In genomic region chr3:197959500-197959890, GRCh38 we compare ENCODE assay signal across 8 cellular contexts. TPM values are rescaled to one million over a fixed set of nuclear protein-coding genes. Genes with fewer than 3 reads are reported as not detected.
DNase-seq lines count a peak whose midpoint lies in the region; ATAC-seq and TF ChIP-seq lines count a peak whose summit lies in the region.

No MANE protein-coding gene starts in this region.

- H3K36me3 Mint-ChIP-seq in nephron (ENCODE audit: low read depth), result peaks cover 31% of the 10 kb centered on the region

- peaks cover 7% of the 10 kb centered on the region for H3K36me3 ChIP-seq in BJ (ENCODE audit: control insufficient read depth, insufficient read depth, low read length)
- H3K36me3 ChIP-seq in MG63, result peaks cover 25% of the 10 kb centered on the region

- CTCF ChIA-PET in BJ (lab: Yijun Ruan, JAX), result no interaction called here

- peak overlapping the region; percentile 91 to 93 (median 92) for H3K4me3 Mint-ChIP-seq in nephron

- no peaks in the 10 kb centered on the region for H3K9me3 Mint-ChIP-seq in nephron

- H3K27me3 ChIP-seq in BJ (ENCODE audit: control insufficient read depth, insufficient read depth, low read length), result no peaks in the 10 kb centered on the region
- no peaks in the 10 kb centered on the region for H3K27me3 ChIP-seq in MG63
- H3K27me3 ChIP-seq in dorsolateral prefrontal cortex, result no peaks in the 10 kb centered on the region

- H3K27ac Mint-ChIP-seq in nephron, result peak overlapping the region; percentile 82 to 87 (median 86)

- no peak for ATAC-seq in HG03439 (IDR thresholded peaks at IDR 0.05; ENCODE audit: unreplicated experiment)

- intact Hi-C loops in dorsolateral prefrontal cortex (cut with DNase I), result no loop called here

- H3K27me3 Mint-ChIP-seq in nephron (ENCODE audit: low read depth), result no peaks in the 10 kb centered on the region

- POLR2A ChIA-PET in BJ (lab: Charles Lee), result no interaction called here

- DNase-seq in BJ (ENCODE audit: low read depth), result no peak
- DNase-seq in MG63, result no peak
- DNase-seq in dorsolateral prefrontal cortex, result no peak
- DNase-seq in NCI-H69 (lab: John Stamatoyannopoulos, UW), result no peak
- DNase-seq in NCI-H748 treated with DMSO at 0.1 percent for 48 hours (lab: John Stamatoyannopoulos, UW), result no peak
- DNase-seq in AML-193 (lab: John Stamatoyannopoulos, UW), result no peak

- H3K9me3 ChIP-seq in MG63, result no peaks in the 10 kb centered on the region

- H3K27ac ChIP-seq in dorsolateral prefrontal cortex, result peak overlapping the region in 56 of 59 donors; percentile 6 to 87 (median 69)

- peak overlapping the region; percentile 63 for H3K4me3 ChIP-seq in BJ (ENCODE audit: low read depth, low read length)
- H3K4me3 ChIP-seq in MG63, result peak overlapping the region; percentile 61
- peak overlapping the region; percentile 68 to 98 (median 89) for H3K4me3 ChIP-seq in dorsolateral prefrontal cortex

- TF ChIP-seq CTCF in BJ (IDR thresholded peaks at IDR 0.05; ENCODE audit: insufficient read depth, low read depth, low read length) (no peak), dorsolateral prefrontal cortex (IDR thresholded peaks at IDR 0.05 in 54 of 56, conservative IDR thresholded peaks at IDR 0.05 in 2 of 56; ENCODE audit: low read depth in 1 of 56, partially characterized antibody in 56 of 56) (no peak), nephron (IDR thresholded peaks at IDR 0.05; ENCODE audit: unreplicated experiment in 3 of 3) (no peak)

- peaks cover 38% of the 10 kb centered on the region for H3K4me1 Mint-ChIP-seq in nephron

RNA-seq across cellular contexts. Expression of gene LMLN, which starts 0.5 kb away (rescaled TPM):
- 4.5 and 5.2 TPM in 2 replicates for polyA plus RNA-seq in BJ (2011; rRNA removed)
- 5.9 and 6.6 TPM in 2 replicates for polyA minus RNA-seq in BJ (2011; rRNA and poly(A)+ RNA removed)
- total RNA-seq in MG63 (2014; rRNA removed; shearing (Covaris generic); ENCODE audit: low replicate concordance), result 3.5 and 5.6 TPM in 2 replicates
- 10 to 100 TPM; 12.6 to 31.3 (median 22.7) TPM for total RNA-seq in dorsolateral prefrontal cortex

RNA-seq across cellular contexts. Expression of gene RPL35A, which starts 9.5 kb away (rescaled TPM):
- 507 and 1,233 TPM in 2 replicates for polyA plus RNA-seq in BJ (2011; rRNA removed)
- 69.8 and 81.7 TPM in 2 replicates for polyA minus RNA-seq in BJ (2011; rRNA and poly(A)+ RNA removed)
- 2,427 and 2,822 TPM in 2 replicates for total RNA-seq in MG63 (2014; rRNA removed; shearing (Covaris generic); ENCODE audit: low replicate concordance)
- total RNA-seq in dorsolateral prefrontal cortex, result 100 to 1,000 TPM; 229 to 428 (median 332) TPM
